Comparison of ENCODE assay signal across 11 cellular contexts in the genomic region with DNA sequence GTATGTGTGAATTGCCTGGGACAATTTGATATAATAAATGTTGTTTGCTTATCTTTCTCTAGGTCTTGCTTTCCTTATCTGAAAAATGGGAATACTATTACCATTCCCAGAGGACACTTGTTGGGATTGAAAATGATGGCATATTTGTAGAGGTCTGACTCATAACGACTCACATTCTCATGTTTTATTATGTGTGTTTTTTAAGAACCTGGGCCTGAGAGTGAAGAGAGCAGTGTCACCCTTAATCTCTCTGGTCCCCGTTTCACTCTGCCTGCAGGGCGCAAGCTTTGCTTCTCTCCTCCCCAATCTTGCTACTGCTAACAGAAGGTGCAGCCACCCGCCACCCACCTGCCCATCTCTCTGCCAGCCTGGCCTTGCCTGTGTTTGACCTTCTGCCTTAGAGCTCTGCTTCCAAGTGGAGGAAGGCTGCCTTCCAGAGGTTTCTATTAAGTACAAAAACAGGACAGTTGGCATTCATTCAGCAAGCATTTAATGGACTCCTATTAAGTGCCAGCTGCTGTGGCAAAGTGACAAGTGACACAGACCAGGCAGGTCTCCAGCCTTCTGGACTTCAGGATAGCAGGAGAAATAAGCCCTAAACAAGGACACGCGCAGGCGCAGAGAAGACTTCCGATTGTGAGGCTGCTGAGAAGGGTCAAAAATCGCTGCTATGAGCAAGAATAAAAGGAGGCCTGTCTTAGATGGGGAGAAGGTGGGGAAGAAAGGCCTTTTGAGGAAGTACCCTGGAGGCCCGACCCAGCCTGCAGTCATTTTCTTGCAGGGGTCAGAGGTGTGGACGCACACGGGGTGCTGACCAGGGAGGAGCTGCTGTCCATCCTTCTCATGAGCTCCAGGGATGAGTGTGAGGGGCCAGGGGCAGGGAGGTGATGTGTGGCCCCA.
DNase-seq lines count a peak whose midpoint lies in the region; ATAC-seq, FAIRE-seq and TF ChIP-seq lines count a peak whose summit lies in the region.
"Had no signal": no experiment of that assay in that cellular context is flagged by ENCODE, and none has a peak within 500 bp of the region (broad histone marks: within the 10 kb centered on the region; RNA-seq: fewer than 3 reads in every experiment).

No MANE protein-coding gene starts in this region.

- TF ChIP-seq EP300 in K562 (IDR thresholded peaks at IDR 0.05; ENCODE audit: low read length): no peak

- in situ Hi-C loops in K562 (cut with MboI): no loop called here

- no peak overlapping the region for H3K9ac ChIP-seq in K562 (ENCODE audit: insufficient read depth in 1 of 2, low read depth in 2 of 2, low read length in 2 of 2)

- no peaks in the 10 kb centered on the region for H3K36me3 Mint-ChIP-seq in CD4-positive, CD25-positive, alpha-beta regulatory T cell
- H3K36me3 Mint-ChIP-seq: mesothelial cell of epicardium had no signal

- no peaks in the 10 kb centered on the region for H3K79me2 ChIP-seq in K562 (ENCODE audit: control insufficient read depth, insufficient read depth, low read length)

- H3K27me3 Mint-ChIP-seq in CD4-positive, CD25-positive, alpha-beta regulatory T cell: no peaks in the 10 kb centered on the region

- DNase-seq in CD4-positive, CD25-positive, alpha-beta regulatory T cell: no peak
- peak; percentile 25 for DNase-seq in LoVo (ENCODE audit: low spot score)
- DNase-seq in K562 (ENCODE audit: extremely low read depth in 1 of 4, low spot score in 3 of 4): no peak
- peak; percentile 60 for DNase-seq in kidney tubule cell (ENCODE audit: low spot score)
- DNase-seq in GDM1 (lab: John Stamatoyannopoulos, UW): no peak
- DNase-seq: activated CD4-positive, alpha-beta T cell treated with anti-CD3 and anti-CD28 coated beads for 4 hours; effector CD4-positive, alpha-beta T cell had no signal

- H3K27ac Mint-ChIP-seq in CD4-positive, CD25-positive, alpha-beta regulatory T cell: peak overlapping the region; percentile 2 to 69 (median 28)
- H3K27ac Mint-ChIP-seq: mesothelial cell of epicardium had no signal

- no peak for TF ChIP-seq RAD21 in K562 (CRISPR knock-in tag; conservative IDR thresholded peaks at IDR 0.05 in 1 of 2, IDR thresholded peaks at IDR 0.05 in 1 of 2)

- no peak for TF ChIP-seq POLR2A in K562 (conservative IDR thresholded peaks at IDR 0.05)

- peaks cover 3% of the 10 kb centered on the region for H3K9me1 ChIP-seq in K562 (ENCODE audit: control insufficient read depth, insufficient read depth, low read length)

- no peaks in the 10 kb centered on the region for H3K36me3 ChIP-seq in CD4-positive, CD25-positive, alpha-beta regulatory T cell (ENCODE audit: control insufficient read depth, insufficient read depth, low read length)
- no peaks in the 10 kb centered on the region for H3K36me3 ChIP-seq in K562 (ENCODE audit: control insufficient read depth, insufficient read depth, low read length)

- H2AFZ ChIP-seq in K562 (ENCODE audit: low read depth, low read length): no peak overlapping the region

- no peak overlapping the region for H3K4me3 Mint-ChIP-seq in CD4-positive, CD25-positive, alpha-beta regulatory T cell
- H3K4me3 Mint-ChIP-seq: mesothelial cell of epicardium had no signal

- CTCF ChIA-PET in K562 (lab: Yijun Ruan, JAX; ENCODE audit: low intra/inter-chr PET ratio): no interaction called here

- no peaks in the 10 kb centered on the region; the same call in 1 of the 2 replicates for H4K20me1 ChIP-seq in K562 (replicated peaks; ENCODE audit: control insufficient read depth, insufficient read depth, low read length)

- BruUV-seq in K562 (replicated peaks; lab: Mats Ljungman, UMichigan): no TSS peak

- H3K9me3 ChIP-seq in CD4-positive, CD25-positive, alpha-beta regulatory T cell (ENCODE audit: control insufficient read depth in 2 of 2, low read length in 2 of 2): no peaks in the 10 kb centered on the region
- H3K9me3 ChIP-seq in K562 (replicated peaks; ENCODE audit: control insufficient read depth, insufficient read depth, low read depth, low read length): no peaks in the 10 kb centered on the region

- peaks cover 6 to 57% (median 44%) of the 10 kb centered on the region in 4 donors for H3K4me1 Mint-ChIP-seq in CD4-positive, CD25-positive, alpha-beta regulatory T cell
- H3K4me1 Mint-ChIP-seq: mesothelial cell of epicardium had no signal

- no peak overlapping the region for H3K27ac ChIP-seq in CD4-positive, CD25-positive, alpha-beta regulatory T cell (ENCODE audit: insufficient read depth, low read length, poor library complexity, severe bottlenecking)
- no peak overlapping the region for H3K27ac ChIP-seq in K562 (ENCODE audit: extremely low read depth, low read depth, low read length)

- no peaks in the 10 kb centered on the region for H3K27me3 ChIP-seq in CD4-positive, CD25-positive, alpha-beta regulatory T cell (ENCODE audit: control insufficient read depth, insufficient read depth, low read length)
- peaks cover 45 to 76% of the 10 kb centered on the region in 2 experiments for H3K27me3 ChIP-seq in K562 (ENCODE audit: control insufficient read depth in 2 of 2, insufficient read depth in 2 of 2, low read length in 2 of 2)

- no peak for TF ChIP-seq CTCF in K562 (IDR thresholded peaks at IDR 0.05 in 2 of 3, conservative IDR thresholded peaks at IDR 0.05 in 1 of 3; ENCODE audit: insufficient read depth in 2 of 3, low read depth in 1 of 3, low read length in 3 of 3)

- H3K4me1 ChIP-seq in CD4-positive, CD25-positive, alpha-beta regulatory T cell (ENCODE audit: control insufficient read depth, insufficient read depth, low read length, poor library complexity, severe bottlenecking): peaks cover 27% of the 10 kb centered on the region
- H3K4me1 ChIP-seq in K562 (replicated peaks in 1 of 2; ENCODE audit: control insufficient read depth in 2 of 2, insufficient read depth in 2 of 2, low read length in 2 of 2): no peaks in the 10 kb centered on the region

- no peak for FAIRE-seq in K562 (lab: Jason Lieb, UNC)

- H3K4me2 ChIP-seq in K562 (ENCODE audit: insufficient read depth, low read length): no peak overlapping the region

- POLR2A ChIA-PET in K562 (lab: Yijun Ruan, JAX): interaction anchor here (0.5 to 0.6 kb wide), 2 partner anchors 57 to 544 kb away, joined by 3 to 4 read pairs; no protein-coding TSS in a partner anchor

- ATAC-seq in CD4-positive, CD25-positive, alpha-beta regulatory T cell (ENCODE audit: low read depth in 2 of 2): no peak
- ATAC-seq in K562 (no peak), GM19023 (IDR thresholded peaks at IDR 0.05; ENCODE audit: unreplicated experiment) (no peak), HG03108 (IDR thresholded peaks at IDR 0.05; ENCODE audit: unreplicated experiment) (no peak), HG03342 (IDR thresholded peaks at IDR 0.05; ENCODE audit: unreplicated experiment) (no peak)

- 5% methylated on average over 12 of the region's 12 CpGs for WGBS in K562 (ENCODE audit: insufficient coverage, low coverage, missing lambda C conversion rate)

- intact Hi-C loops in K562 (cut with micrococcal nuclease): no loop called here

- no peak overlapping the region for H3K4me3 ChIP-seq in CD4-positive, CD25-positive, alpha-beta regulatory T cell (ENCODE audit: low read depth, low read length)
- H3K4me3 ChIP-seq in K562: no peak overlapping the region

- no peaks in the 10 kb centered on the region for H3K9me3 Mint-ChIP-seq in CD4-positive, CD25-positive, alpha-beta regulatory T cell
- H3K9me3 Mint-ChIP-seq: mesothelial cell of epicardium had no signal

TF ChIP-seq in K562, 482 proteins besides CTCF, POLR2A, EP300 and RAD21:
- TF ChIP-seq NRF1 (conservative IDR thresholded peaks at IDR 0.05 in 1 of 2, IDR thresholded peaks at IDR 0.05 in 1 of 2) (peak; percentile 78 to 81), IRF9 (tag; IDR thresholded peaks at IDR 0.05) (no peak)

Comparison
In these comparisons a context has a peak if more than half of its experiments do, and no peak if none do; other contexts are left out.
1. DNase-seq: peak in LoVo (single experiment) and kidney tubule cell (single experiment); none in CD4-positive, CD25-positive, alpha-beta regulatory T cell (0 of 3), K562 (0 of 4) and GDM1 (single experiment).